In genomic region chr4:12852338-12853307, GRCh38 we compare ENCODE assay signal across 8 cellular contexts.
DNase-seq lines count a peak whose midpoint lies in the region; ATAC-seq and TF ChIP-seq lines count a peak whose summit lies in the region.

No MANE protein-coding gene starts in this region.

- no peak overlapping the region for H3K27ac Mint-ChIP-seq in activated T-helper 17 cell treated with anti-CD3 and anti-CD28 coated beads, Interleukin-2, amount 50 U/mL, for 72 hours

- H3K4me3 Mint-ChIP-seq in activated T-helper 17 cell treated with anti-CD3 and anti-CD28 coated beads, Interleukin-2, amount 50 U/mL, for 72 hours, result no peak overlapping the region

- H3K27me3 ChIP-seq in BJ (ENCODE audit: control insufficient read depth, insufficient read depth, low read length) (no peaks in the 10 kb centered on the region), gastrocnemius medialis (peaks cover 0 to 6% (median 0%) of the 10 kb centered on the region in 3 donors)

- intact Hi-C loops in left ventricle myocardium superior (cut with micrococcal nuclease) (loop anchor here (2.0 kb wide), 1 partner anchor 696 kb away; no protein-coding TSS in a partner anchor), gastrocnemius medialis (cut with DNase I; ENCODE audit: low total_unique reads) (loop anchor here (1.0 kb wide), 1 partner anchor 697 kb away; no protein-coding TSS in a partner anchor)

- no peaks in the 10 kb centered on the region for H3K9me3 Mint-ChIP-seq in activated T-helper 17 cell treated with anti-CD3 and anti-CD28 coated beads, Interleukin-2, amount 50 U/mL, for 72 hours

- in situ Hi-C loops in gastrocnemius medialis (cut with MboI; ENCODE audit: low sequenced_read_pairs in 4 of 4), result loop anchor here in 2 of 4 donors (5.0 to 10.0 kb wide), 2 partner anchors 695 to 702 kb away; no protein-coding TSS in a partner anchor

- POLR2A ChIA-PET in BJ (lab: Charles Lee), result no interaction called here

- no peaks in the 10 kb centered on the region for H3K9me3 ChIP-seq in gastrocnemius medialis

- TF ChIP-seq CTCF in BJ (IDR thresholded peaks at IDR 0.05; ENCODE audit: insufficient read depth, low read depth, low read length) (peak; percentile 45), gastrocnemius medialis (IDR thresholded peaks at IDR 0.05 in 4 of 5, conservative IDR thresholded peaks at IDR 0.05 in 1 of 5) (peak in 4 of 5 experiments; percentile 13 to 50 (median 37))

- CTCF ChIA-PET in BJ (lab: Yijun Ruan, JAX), result interaction anchor here (0.6 to 3.0 kb wide), 10 partner anchors 9 to 1281 kb away, joined by 3 to 33 read pairs (median 4); partner anchors contain the start of gene NKX3-2

- DNase-seq in BJ (ENCODE audit: low read depth) (peak; percentile 14), NCI-H2029 (lab: John Stamatoyannopoulos, UW) (peak; percentile 86), left ventricle myocardium superior (no peak), gastrocnemius medialis (no peak)
- DNase-seq in stimulated activated CD4-positive, alpha-beta T cell treated with anti-CD3 and anti-CD28 coated beads, Interleukin-12 subunit alpha, Interleukin-12 subunit beta, amount 100 ng/mL, for 4 hours, result no peak

- H3K36me3 Mint-ChIP-seq in activated T-helper 17 cell treated with anti-CD3 and anti-CD28 coated beads, Interleukin-2, amount 50 U/mL, for 72 hours (ENCODE audit: low read depth), result no peaks in the 10 kb centered on the region

- H3K36me3 ChIP-seq in BJ (ENCODE audit: control insufficient read depth, insufficient read depth, low read length) (no peaks in the 10 kb centered on the region), gastrocnemius medialis (no peaks in the 10 kb centered on the region)

- no peak overlapping the region for H3K4me3 ChIP-seq in BJ (ENCODE audit: low read depth, low read length)
- no peak overlapping the region for H3K4me3 ChIP-seq in gastrocnemius medialis

- H3K27me3 Mint-ChIP-seq in activated T-helper 17 cell treated with anti-CD3 and anti-CD28 coated beads, Interleukin-2, amount 50 U/mL, for 72 hours, result peaks cover 11% of the 10 kb centered on the region

- TF ChIP-seq POLR2A in gastrocnemius medialis (IDR thresholded peaks at IDR 0.05), result no peak

- no peaks in the 10 kb centered on the region for H3K4me1 Mint-ChIP-seq in activated T-helper 17 cell treated with anti-CD3 and anti-CD28 coated beads, Interleukin-2, amount 50 U/mL, for 72 hours

- H3K4me1 ChIP-seq in gastrocnemius medialis, result no peaks in the 10 kb centered on the region

- ATAC-seq in GM21723 (IDR thresholded peaks at IDR 0.05; ENCODE audit: unreplicated experiment) (peak; percentile 82), left ventricle myocardium superior (peak; percentile 74), gastrocnemius medialis (no peak), HG03159 (IDR thresholded peaks at IDR 0.05; ENCODE audit: unreplicated experiment) (no peak)
- peak; percentile 24 for ATAC-seq in activated T-helper 17 cell treated with anti-CD3 and anti-CD28 coated beads, Interleukin-2, amount 50 U/mL, for 72 hours (replicated peaks)

- no peak overlapping the region for H3K27ac ChIP-seq in gastrocnemius medialis

Comparison
In these comparisons a context has a peak if more than half of its experiments do, and no peak if none do; other contexts are left out.
1. DNase-seq: peak in BJ (single experiment) and NCI-H2029 (single experiment); none in left ventricle myocardium superior (single experiment), gastrocnemius medialis (0 of 2) and stimulated activated CD4-positive, alpha-beta T cell treated with anti-CD3 and anti-CD28 coated beads, Interleukin-12 subunit alpha, Interleukin-12 subunit beta, amount 100 ng/mL, for 4 hours (single experiment).
2. ATAC-seq: peak in GM21723 (single experiment), activated T-helper 17 cell treated with anti-CD3 and anti-CD28 coated beads, Interleukin-2, amount 50 U/mL, for 72 hours (single experiment) and left ventricle myocardium superior (single experiment); none in gastrocnemius medialis (0 of 2) and HG03159 (single experiment).